1 cellular context compared by ENCODE assay signal in genomic region chr9:126773004-126773607, GRCh38.
TF ChIP-seq lines count a peak whose summit lies in the region.

No MANE protein-coding gene starts in this region.

TF ChIP-seq in liver, 16 proteins besides CTCF, POLR2A, EP300 and RAD21 (continued from another document):
- TF ChIP-seq ZBTB33 (IDR thresholded peaks at IDR 0.05) (no peak), YY1 (IDR thresholded peaks at IDR 0.05) (no peak), JUND (IDR thresholded peaks at IDR 0.05) (no peak), NR2F2 (IDR thresholded peaks at IDR 0.05) (no peak)
- TF ChIP-seq, protein P1, sequence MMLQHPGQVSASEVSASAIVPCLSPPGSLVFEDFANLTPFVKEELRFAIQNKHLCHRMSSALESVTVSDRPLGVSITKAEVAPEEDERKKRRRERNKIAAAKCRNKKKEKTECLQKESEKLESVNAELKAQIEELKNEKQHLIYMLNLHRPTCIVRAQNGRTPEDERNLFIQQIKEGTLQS (IDR thresholded peaks at IDR 0.05) = no peak
